In the genomic region with DNA sequence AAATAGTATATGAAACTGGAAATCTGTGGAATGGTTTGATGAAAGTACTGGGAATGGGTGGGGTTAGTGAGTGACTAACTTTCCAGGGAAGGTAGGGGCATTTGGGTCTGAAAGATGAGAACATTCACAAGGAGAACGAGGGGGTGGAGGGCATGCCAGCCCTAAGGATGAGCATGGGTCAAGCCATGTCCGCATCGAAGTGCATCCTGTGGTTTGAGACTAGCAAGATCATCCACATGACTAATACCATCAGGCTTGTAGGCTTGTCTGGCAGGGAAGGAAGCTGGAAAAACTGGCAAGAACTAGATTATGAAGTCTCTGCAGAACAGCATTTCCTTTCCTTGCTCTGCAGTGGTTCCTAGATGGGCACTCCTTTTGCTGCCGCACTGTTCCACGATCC, we compare ENCODE assay signal across 16 cellular contexts.
DNase-seq lines count a peak whose midpoint lies in the region; TF ChIP-seq lines count a peak whose summit lies in the region.
"Had no signal": no experiment of that assay in that cellular context is flagged by ENCODE, and none has a peak within 500 bp of the region (broad histone marks: within the 10 kb centered on the region; RNA-seq: fewer than 3 reads in every experiment).

No MANE protein-coding gene starts in this region.

- intact Hi-C loops in transverse colon (cut with DNase I; ENCODE audit: low total_unique reads) = no loop called here

- no peak overlapping the region for H3K4me2 ChIP-seq in mesenchymal stem cell (ENCODE audit: low read length, poor library complexity, severe bottlenecking)

- H2BK5ac ChIP-seq in mesenchymal stem cell (ENCODE audit: low read depth, low read length, poor library complexity, severe bottlenecking) = peak overlapping the region; percentile 74

- no peak overlapping the region for H2BK120ac ChIP-seq in mesenchymal stem cell (ENCODE audit: low read depth, low read length)

- H3K4me1 ChIP-seq in mesenchymal stem cell (ENCODE audit: control insufficient read depth, insufficient read depth, low read depth, low read length) (peaks cover 6% of the 10 kb centered on the region), transverse colon (peaks cover 0 to 11% (median 0%) of the 10 kb centered on the region in 4 donors)

- H3K36me3 ChIP-seq in mesenchymal stem cell (ENCODE audit: control insufficient read depth in 1 of 2, insufficient read depth in 2 of 2, low read depth in 1 of 2, low read length in 2 of 2) = peaks cover 0 to 4% of the 10 kb centered on the region in 2 experiments
- no peaks in the 10 kb centered on the region for H3K36me3 ChIP-seq in transverse colon
- H3K36me3 ChIP-seq: left ventricle myocardium inferior, tibial nerve had no signal

- H3K27me3 ChIP-seq in mesenchymal stem cell (ENCODE audit: control insufficient read depth in 1 of 2, insufficient read depth in 1 of 2, low read length in 2 of 2) (no peaks in the 10 kb centered on the region), transverse colon (no peaks in the 10 kb centered on the region)
- H3K27me3 ChIP-seq: tibial nerve had no signal

- no peaks in the 10 kb centered on the region for H3K36me3 Mint-ChIP-seq in chondrocyte (ENCODE audit: low read depth)
- H3K36me3 Mint-ChIP-seq: CD4-positive, CD25-positive, alpha-beta regulatory T cell had no signal

- H2AFZ ChIP-seq in mesenchymal stem cell (ENCODE audit: low read depth, low read length) = no peak overlapping the region

- WGBS in mesenchymal stem cell = 16% methylated on average over 5 of the region's 5 CpGs
- WGBS in transverse colon (ENCODE audit: low coverage in 1 of 2), 2 donors = 86% methylated on average over 5 of the region's 5 CpGs; no CpG with 5 or more reads in 1 of the 2 donors

- no peaks in the 10 kb centered on the region for H3K9me3 Mint-ChIP-seq in chondrocyte (ENCODE audit: low read depth)
- H3K9me3 Mint-ChIP-seq: CD4-positive, CD25-positive, alpha-beta regulatory T cell; endodermal cell had no signal

- H3K27ac ChIP-seq in mesenchymal stem cell (ENCODE audit: low read length, poor library complexity, severe bottlenecking) = peak overlapping the region; percentile 85
- no peak overlapping the region for H3K27ac ChIP-seq in transverse colon
- H3K27ac ChIP-seq: left ventricle myocardium inferior, SK-N-MC, tibial nerve had no signal

- H2BK15ac ChIP-seq in mesenchymal stem cell (ENCODE audit: low read depth, poor library complexity, severe bottlenecking) = no peak overlapping the region

- TF ChIP-seq POLR2A in transverse colon (IDR thresholded peaks at IDR 0.05) = no peak

- peak overlapping the region; percentile 10 to 88 for H3K4ac ChIP-seq in mesenchymal stem cell (ENCODE audit: low read depth in 1 of 2, low read length in 2 of 2)

- H4K91ac ChIP-seq in mesenchymal stem cell (ENCODE audit: low read length) = no peak overlapping the region

- TF ChIP-seq EP300 in transverse colon (IDR thresholded peaks at IDR 0.05; ENCODE audit: low read depth) = no peak

- no peak overlapping the region for H4K8ac ChIP-seq in mesenchymal stem cell (ENCODE audit: low read length)

- H3K9me3 ChIP-seq in mesenchymal stem cell (ENCODE audit: control insufficient read depth, low read length) = no peaks in the 10 kb centered on the region
- no peaks in the 10 kb centered on the region for H3K9me3 ChIP-seq in transverse colon
- H3K9me3 ChIP-seq: left ventricle myocardium inferior, tibial nerve had no signal

- TF ChIP-seq CTCF in AG09319 (IDR thresholded peaks at IDR 0.05; ENCODE audit: low read depth, low read length) (no peak), chondrocyte (IDR thresholded peaks at IDR 0.05) (no peak), transverse colon (IDR thresholded peaks at IDR 0.05) (no peak)

- peak overlapping the region; percentile 95 for H3K27ac Mint-ChIP-seq in chondrocyte (ENCODE audit: unreplicated experiment)
- H3K27ac Mint-ChIP-seq: endodermal cell, progenitor cell of endocrine pancreas had no signal

- no peak overlapping the region for H3K14ac ChIP-seq in mesenchymal stem cell (ENCODE audit: low read length in 2 of 2)

- in situ Hi-C loops in transverse colon (cut with MboI; ENCODE audit: low pct_ligation_motif_present in 1 of 4, low pct_unique_long_range_greater_than_20kb in 1 of 4, low sequenced_read_pairs in 3 of 4) = loop anchor here (10.0 to 25.0 kb wide), 5 partner anchors 102 to 518 kb away; a partner anchor contains a TSS

- H3K27me3 Mint-ChIP-seq in chondrocyte (ENCODE audit: low read depth) = no peaks in the 10 kb centered on the region
- H3K27me3 Mint-ChIP-seq: progenitor cell of endocrine pancreas had no signal

- H2AK5ac ChIP-seq in mesenchymal stem cell (ENCODE audit: low read length, severe bottlenecking) = peak overlapping the region; percentile 11

- H3K9ac ChIP-seq in mesenchymal stem cell (ENCODE audit: low read length) = peak overlapping the region; percentile 59

- H2BK12ac ChIP-seq in mesenchymal stem cell (ENCODE audit: low read length in 2 of 2) = no peak overlapping the region

- DNase-seq in AG09319 (ENCODE audit: extremely low read depth, low read depth) (peak; percentile 72), M059J (ENCODE audit: low read depth) (peak; percentile 97), chondrocyte (ENCODE audit: low spot score) (no peak), mesenchymal stem cell (peak; percentile 92), NCI-H526 treated with DMSO at 0.1 percent for 48 hours (lab: John Stamatoyannopoulos, UW) (no peak), COLO668 (lab: John Stamatoyannopoulos, UW; ENCODE audit: unreplicated experiment) (no peak), cerebellum (ENCODE audit: low spot score) (no peak), transverse colon (no peak)
- DNase-seq: activated CD4-positive, alpha-beta T cell treated with anti-CD3 and anti-CD28 coated beads, Interleukin-2, amount 50 U/mL, for 48 hours; activated naive CD4-positive, alpha-beta T cell treated with anti-CD3 and anti-CD28 coated beads, Interleukin-2, amount 50 U/mL, for 16 hours; CD4-positive, CD25-positive, alpha-beta regulatory T cell; endodermal cell; left ventricle myocardium inferior had no signal

- H3K18ac ChIP-seq in mesenchymal stem cell (ENCODE audit: low read depth in 1 of 2, low read length in 2 of 2) = peak overlapping the region; percentile 41 to 92

- no peak overlapping the region for H3K23ac ChIP-seq in mesenchymal stem cell (ENCODE audit: low read length in 2 of 2)

- H3K79me1 ChIP-seq in mesenchymal stem cell (replicated peaks; ENCODE audit: low read length, poor library complexity, severe bottlenecking) = peaks cover 1% of the 10 kb centered on the region

- H3K4me3 Mint-ChIP-seq in chondrocyte (ENCODE audit: unreplicated experiment) = no peak overlapping the region
- H3K4me3 Mint-ChIP-seq: CD4-positive, CD25-positive, alpha-beta regulatory T cell; endodermal cell had no signal

- no peak overlapping the region for H3K4me3 ChIP-seq in mesenchymal stem cell (ENCODE audit: insufficient read depth in 1 of 2, low read depth in 1 of 2, low read length in 2 of 2)
- H3K4me3 ChIP-seq in transverse colon = no peak overlapping the region
- H3K4me3 ChIP-seq: left ventricle myocardium inferior, SK-N-MC, tibial nerve had no signal

- H3K4me1 Mint-ChIP-seq in chondrocyte (ENCODE audit: low read depth) = peaks cover 82% of the 10 kb centered on the region
- H3K4me1 Mint-ChIP-seq: CD4-positive, CD25-positive, alpha-beta regulatory T cell had no signal

Comparison
In these comparisons a context has a peak if more than half of its experiments do, and no peak if none do; other contexts are left out.
1. DNase-seq: peak in AG09319 (single experiment), M059J (single experiment) and mesenchymal stem cell (single experiment); none in chondrocyte (single experiment), NCI-H526 treated with DMSO at 0.1 percent for 48 hours (single experiment), COLO668 (single experiment), cerebellum (single experiment) and transverse colon (single experiment).